ENCODE assay signal across 8 cellular contexts in genomic region chr14:92704036-92704804, GRCh38. TPM values are rescaled to one million over a fixed set of nuclear protein-coding genes. Genes with fewer than 3 reads are reported as not detected.
DNase-seq lines count a peak whose midpoint lies in the region; ATAC-seq and TF ChIP-seq lines count a peak whose summit lies in the region.

No MANE protein-coding gene starts in this region.

- CTCF ChIA-PET in PC-9 (lab: Charles Lee), result no interaction called here

- DNase-seq in nephron progenitor cell (no peak), epidermal melanocyte (ENCODE audit: insufficient read length, low spot score) (no peak), PC-9 (no peak)
- no peak for DNase-seq in activated CD4-positive, CD25-positive, alpha-beta regulatory T cell (lab: John Stamatoyannopoulos, UW)

- H3K4me3 Mint-ChIP-seq in nephron progenitor cell, result no peak overlapping the region

- H3K79me2 ChIP-seq in OCI-LY3 (ENCODE audit: low read length), result no peaks in the 10 kb centered on the region
- H3K79me2 ChIP-seq in PC-9 (ENCODE audit: low read depth), result no peaks in the 10 kb centered on the region

- peak overlapping the region; percentile 83 for H3K27ac ChIP-seq in OCI-LY3 (ENCODE audit: low read length)
- no peak overlapping the region for H3K27ac ChIP-seq in PC-9

- H3K27me3 Mint-ChIP-seq in nephron progenitor cell (ENCODE audit: low read depth, poor library complexity), result peaks cover 3% of the 10 kb centered on the region

- H3K9me2 ChIP-seq in PC-9 (ENCODE audit: insufficient read depth), result no peaks in the 10 kb centered on the region

- intact Hi-C loops in PC-9 (cut with micrococcal nuclease; ENCODE audit: unreplicated experiment), result no loop called here

- POLR2A ChIA-PET in PC-9 (lab: Charles Lee; ENCODE audit: unreplicated experiment), result no interaction called here

- TF ChIP-seq CTCF in OCI-LY3 (IDR thresholded peaks at IDR 0.05; ENCODE audit: low read depth, low read length) (no peak), nephron progenitor cell (IDR thresholded peaks at IDR 0.05) (no peak), PC-9 (conservative IDR thresholded peaks at IDR 0.05) (no peak)

- H3K27me3 ChIP-seq in OCI-LY3 (ENCODE audit: low read depth, low read length) (peaks cover 33% of the 10 kb centered on the region), PC-9 (ENCODE audit: insufficient read depth, low read depth) (no peaks in the 10 kb centered on the region)

- peaks cover 18% of the 10 kb centered on the region for H3K4me1 Mint-ChIP-seq in nephron progenitor cell

- no peaks in the 10 kb centered on the region for H3K9me3 Mint-ChIP-seq in nephron progenitor cell

- H3F3A ChIP-seq in PC-9 (ENCODE audit: insufficient read depth, low read depth), result no peaks in the 10 kb centered on the region

- no TSS peak for BruUV-seq in PC-9 (replicated peaks; lab: Mats Ljungman, UMichigan)

- peak; percentile 92 for ATAC-seq in GM18909 (IDR thresholded peaks at IDR 0.05; ENCODE audit: poor library complexity, unreplicated experiment)
- ATAC-seq in HG02870 (IDR thresholded peaks at IDR 0.05; ENCODE audit: unreplicated experiment), result peak; percentile 90
- ATAC-seq in SK-N-SH treated with all-trans-retinoic acid at 6 μM for 48 hours, result no peak

- peak overlapping the region; percentile 81 for H3K27ac Mint-ChIP-seq in nephron progenitor cell

- no peaks in the 10 kb centered on the region for H3K36me3 ChIP-seq in OCI-LY3 (replicated peaks; ENCODE audit: low read depth, low read length)
- H3K36me3 ChIP-seq in PC-9 (ENCODE audit: low read depth), result no peaks in the 10 kb centered on the region

- peak overlapping the region; percentile 36; the same call in 1 of the 2 replicates for H3K9ac ChIP-seq in OCI-LY3 (ENCODE audit: low read length)

- H2AFZ ChIP-seq in OCI-LY3 (ENCODE audit: low read depth, low read length), result no peak overlapping the region
- H2AFZ ChIP-seq in PC-9, result no peak overlapping the region

- H3K9me3 ChIP-seq in OCI-LY3 (ENCODE audit: insufficient read depth, low read length), result no peaks in the 10 kb centered on the region
- H3K9me3 ChIP-seq in PC-9 (ENCODE audit: insufficient read depth, low read depth), result no peaks in the 10 kb centered on the region

- peak overlapping the region; percentile 71 for H3K4me3 ChIP-seq in OCI-LY3 (ENCODE audit: low read length)
- H3K4me3 ChIP-seq in PC-9, result no peak overlapping the region

- H3K36me3 Mint-ChIP-seq in nephron progenitor cell (ENCODE audit: low read depth), result peaks cover 38% of the 10 kb centered on the region

- H3K4me2 ChIP-seq in OCI-LY3 (ENCODE audit: low read length) (peak overlapping the region; percentile 96), PC-9 (no peak overlapping the region)

- H3K4me1 ChIP-seq in OCI-LY3 (ENCODE audit: low read length) (peaks cover 43% of the 10 kb centered on the region), PC-9 (replicated peaks; ENCODE audit: insufficient read depth) (peaks cover 12% of the 10 kb centered on the region)

- no peaks in the 10 kb centered on the region; the same call in 1 of the 2 replicates for H4K20me1 ChIP-seq in OCI-LY3 (ENCODE audit: insufficient read depth, low read length)
- H4K20me1 ChIP-seq in PC-9 (ENCODE audit: insufficient read depth), result no peaks in the 10 kb centered on the region

TF ChIP-seq in SK-N-SH treated with all-trans-retinoic acid at 6 μM for 48 hours, 23 proteins besides CTCF, POLR2A, EP300 and RAD21:
- TF ChIP-seq OSR1 (CRISPR knock-in tag; IDR thresholded peaks at IDR 0.05) (no peak), TOX (CRISPR knock-in tag; IDR thresholded peaks at IDR 0.05; ENCODE audit: borderline replicate concordance) (no peak), GLIS3 (CRISPR knock-in tag; IDR thresholded peaks at IDR 0.05) (no peak), ISL1 (CRISPR knock-in tag; IDR thresholded peaks at IDR 0.05) (no peak), ARNTL (CRISPR knock-in tag; IDR thresholded peaks at IDR 0.05; ENCODE audit: borderline replicate concordance, low read depth) (no peak), ZNF565 (CRISPR knock-in tag; conservative IDR thresholded peaks at IDR 0.05; ENCODE audit: low read depth) (no peak)
TF ChIP-seq in SK-N-SH treated with all-trans-retinoic acid at 6 μM for 48 hours: peak in this region for 0.

RNA-seq across cellular contexts. Expression of gene LGMN, which starts 44.2 kb away (rescaled TPM):
- 48.8 and 50.8 TPM in 2 replicates for total RNA-seq in PC-9 (2021)
